ENCODE assay signal across 4 cellular contexts in the genomic region with DNA sequence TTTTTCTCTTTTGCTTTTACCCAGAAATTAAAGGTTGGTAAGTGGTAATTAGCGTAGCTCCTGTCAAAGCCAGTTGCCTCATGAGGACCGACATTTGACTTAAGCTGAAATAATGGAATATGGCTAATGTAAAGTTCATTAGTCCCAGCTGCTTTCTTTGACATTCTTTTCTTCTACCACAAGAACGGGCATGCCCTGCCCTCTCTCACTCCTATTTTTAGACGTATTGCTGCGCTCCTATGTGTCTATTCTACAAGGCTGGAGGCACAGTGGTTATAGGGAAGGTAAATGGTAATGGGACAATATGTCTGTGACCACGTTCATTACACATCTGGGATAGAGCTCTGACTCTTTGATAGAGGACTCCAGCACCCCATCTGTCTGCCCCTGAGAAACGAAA.
TF ChIP-seq lines count a peak whose summit lies in the region.

No MANE protein-coding gene starts in this region.

TF ChIP-seq in SK-N-SH treated with all-trans-retinoic acid at 6 μM for 48 hours, 23 proteins besides CTCF, POLR2A, EP300 and RAD21:
- TF ChIP-seq ARNTL (CRISPR knock-in tag; IDR thresholded peaks at IDR 0.05; ENCODE audit: borderline replicate concordance, low read depth) (no peak), SNAI2 (CRISPR knock-in tag; IDR thresholded peaks at IDR 0.05) (no peak), RARB (CRISPR knock-in tag; IDR thresholded peaks at IDR 0.05) (no peak), ZNF565 (CRISPR knock-in tag; conservative IDR thresholded peaks at IDR 0.05; ENCODE audit: low read depth) (no peak)
TF ChIP-seq in SK-N-SH treated with all-trans-retinoic acid at 6 μM for 48 hours: peak in this region for 0.

TF ChIP-seq in SK-N-SH, 30 proteins besides CTCF, POLR2A, EP300 and RAD21:
- TF ChIP-seq NFIC (IDR thresholded peaks at IDR 0.05; ENCODE audit: borderline replicate concordance) (no peak), JUND (IDR thresholded peaks at IDR 0.05) (no peak), SIN3A (IDR thresholded peaks at IDR 0.05; ENCODE audit: borderline replicate concordance, low read depth, low read length) (no peak)

TF ChIP-seq in GM12878, 131 proteins besides CTCF, POLR2A, EP300 and RAD21:
- TF ChIP-seq NR2C2 (IDR thresholded peaks at IDR 0.05; ENCODE audit: borderline replicate concordance, control insufficient read depth, insufficient read length, low read depth) (no peak), SREBF2 (IDR thresholded peaks at IDR 0.05; ENCODE audit: low read length) (no peak), YBX1 (IDR thresholded peaks at IDR 0.05) (no peak), NFYA (IDR thresholded peaks at IDR 0.05; ENCODE audit: borderline replicate concordance, low read depth, low read length) (no peak), EGR1 (IDR thresholded peaks at IDR 0.05; ENCODE audit: borderline replicate concordance in 1 of 2, low read depth in 2 of 2, low read length in 2 of 2) (no peak), HDAC6 (IDR thresholded peaks at IDR 0.05; ENCODE audit: unreplicated experiment) (no peak), RAD51 (IDR thresholded peaks at IDR 0.05) (no peak), HDAC2 (IDR thresholded peaks at IDR 0.05) (no peak), CBX3 (IDR thresholded peaks at IDR 0.05; ENCODE audit: borderline replicate concordance, low read depth) (no peak), FOXM1 (IDR thresholded peaks at IDR 0.05; ENCODE audit: low read depth, low read length) (no peak), SPI1 (IDR thresholded peaks at IDR 0.05; ENCODE audit: borderline replicate concordance, insufficient read depth, low read depth, low read length) (no peak), RFX5 (IDR thresholded peaks at IDR 0.05; ENCODE audit: low read depth, low read length) (no peak), ZNF24 (IDR thresholded peaks at IDR 0.05) (no peak)
- TF ChIP-seq, protein P1, sequence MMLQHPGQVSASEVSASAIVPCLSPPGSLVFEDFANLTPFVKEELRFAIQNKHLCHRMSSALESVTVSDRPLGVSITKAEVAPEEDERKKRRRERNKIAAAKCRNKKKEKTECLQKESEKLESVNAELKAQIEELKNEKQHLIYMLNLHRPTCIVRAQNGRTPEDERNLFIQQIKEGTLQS (IDR thresholded peaks at IDR 0.05; ENCODE audit: borderline replicate concordance, extremely low read depth, low read depth, low read length), result no peak
- TF ChIP-seq, protein P2, sequence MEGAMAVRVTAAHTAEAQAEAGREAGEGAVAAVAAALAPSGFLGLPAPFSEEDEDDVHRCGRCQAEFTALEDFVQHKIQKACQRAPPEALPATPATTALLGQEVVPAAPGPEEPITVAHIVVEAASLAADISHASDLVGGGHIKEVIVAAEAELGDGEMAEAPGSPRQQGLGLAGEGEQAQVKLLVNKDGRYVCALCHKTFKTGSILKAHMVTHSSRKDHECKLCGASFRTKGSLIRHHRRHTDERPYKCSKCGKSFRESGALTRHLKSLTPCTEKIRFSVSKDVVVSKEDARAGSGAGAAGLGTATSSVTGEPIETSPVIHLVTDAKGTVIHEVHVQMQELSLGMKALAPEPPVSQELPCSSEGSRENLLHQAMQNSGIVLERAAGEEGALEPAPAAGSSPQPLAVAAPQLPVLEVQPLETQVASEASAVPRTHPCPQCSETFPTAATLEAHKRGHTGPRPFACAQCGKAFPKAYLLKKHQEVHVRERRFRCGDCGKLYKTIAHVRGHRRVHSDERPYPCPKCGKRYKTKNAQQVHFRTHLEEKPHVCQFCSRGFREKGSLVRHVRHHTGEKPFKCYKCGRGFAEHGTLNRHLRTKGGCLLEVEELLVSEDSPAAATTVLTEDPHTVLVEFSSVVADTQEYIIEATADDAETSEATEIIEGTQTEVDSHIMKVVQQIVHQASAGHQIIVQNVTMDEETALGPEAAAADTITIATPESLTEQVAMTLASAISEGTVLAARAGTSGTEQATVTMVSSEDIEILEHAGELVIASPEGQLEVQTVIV (IDR thresholded peaks at IDR 0.05; ENCODE audit: borderline replicate concordance, partially characterized antibody), result no peak
- TF ChIP-seq, protein P3, sequence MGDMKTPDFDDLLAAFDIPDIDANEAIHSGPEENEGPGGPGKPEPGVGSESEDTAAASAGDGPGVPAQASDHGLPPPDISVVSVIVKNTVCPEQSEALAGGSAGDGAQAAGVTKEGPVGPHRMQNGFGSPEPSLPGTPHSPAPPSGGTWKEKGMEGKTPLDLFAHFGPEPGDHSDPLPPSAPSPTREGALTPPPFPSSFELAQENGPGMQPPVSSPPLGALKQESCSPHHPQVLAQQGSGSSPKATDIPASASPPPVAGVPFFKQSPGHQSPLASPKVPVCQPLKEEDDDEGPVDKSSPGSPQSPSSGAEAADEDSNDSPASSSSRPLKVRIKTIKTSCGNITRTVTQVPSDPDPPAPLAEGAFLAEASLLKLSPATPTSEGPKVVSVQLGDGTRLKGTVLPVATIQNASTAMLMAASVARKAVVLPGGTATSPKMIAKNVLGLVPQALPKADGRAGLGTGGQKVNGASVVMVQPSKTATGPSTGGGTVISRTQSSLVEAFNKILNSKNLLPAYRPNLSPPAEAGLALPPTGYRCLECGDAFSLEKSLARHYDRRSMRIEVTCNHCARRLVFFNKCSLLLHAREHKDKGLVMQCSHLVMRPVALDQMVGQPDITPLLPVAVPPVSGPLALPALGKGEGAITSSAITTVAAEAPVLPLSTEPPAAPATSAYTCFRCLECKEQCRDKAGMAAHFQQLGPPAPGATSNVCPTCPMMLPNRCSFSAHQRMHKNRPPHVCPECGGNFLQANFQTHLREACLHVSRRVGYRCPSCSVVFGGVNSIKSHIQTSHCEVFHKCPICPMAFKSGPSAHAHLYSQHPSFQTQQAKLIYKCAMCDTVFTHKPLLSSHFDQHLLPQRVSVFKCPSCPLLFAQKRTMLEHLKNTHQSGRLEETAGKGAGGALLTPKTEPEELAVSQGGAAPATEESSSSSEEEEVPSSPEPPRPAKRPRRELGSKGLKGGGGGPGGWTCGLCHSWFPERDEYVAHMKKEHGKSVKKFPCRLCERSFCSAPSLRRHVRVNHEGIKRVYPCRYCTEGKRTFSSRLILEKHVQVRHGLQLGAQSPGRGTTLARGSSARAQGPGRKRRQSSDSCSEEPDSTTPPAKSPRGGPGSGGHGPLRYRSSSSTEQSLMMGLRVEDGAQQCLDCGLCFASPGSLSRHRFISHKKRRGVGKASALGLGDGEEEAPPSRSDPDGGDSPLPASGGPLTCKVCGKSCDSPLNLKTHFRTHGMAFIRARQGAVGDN (IDR thresholded peaks at IDR 0.05), result no peak

TF ChIP-seq in HEK293T, 16 proteins besides CTCF, POLR2A, EP300 and RAD21:
- TF ChIP-seq NFRKB (IDR thresholded peaks at IDR 0.05), result no peak
- no peak for TF ChIP-seq CTBP1 (IDR thresholded peaks at IDR 0.05; ENCODE audit: borderline replicate concordance)
- TF ChIP-seq SP1 (IDR thresholded peaks at IDR 0.05), result no peak
- no peak for TF ChIP-seq L3MBTL2 (conservative IDR thresholded peaks at IDR 0.05)
- no peak for TF ChIP-seq BHLHE40 (IDR thresholded peaks at IDR 0.05; ENCODE audit: borderline replicate concordance)
- TF ChIP-seq LEF1 (IDR thresholded peaks at IDR 0.05; ENCODE audit: borderline replicate concordance), result no peak
- TF ChIP-seq FOXA1 (IDR thresholded peaks at IDR 0.05), result no peak
- TF ChIP-seq, protein P4, sequence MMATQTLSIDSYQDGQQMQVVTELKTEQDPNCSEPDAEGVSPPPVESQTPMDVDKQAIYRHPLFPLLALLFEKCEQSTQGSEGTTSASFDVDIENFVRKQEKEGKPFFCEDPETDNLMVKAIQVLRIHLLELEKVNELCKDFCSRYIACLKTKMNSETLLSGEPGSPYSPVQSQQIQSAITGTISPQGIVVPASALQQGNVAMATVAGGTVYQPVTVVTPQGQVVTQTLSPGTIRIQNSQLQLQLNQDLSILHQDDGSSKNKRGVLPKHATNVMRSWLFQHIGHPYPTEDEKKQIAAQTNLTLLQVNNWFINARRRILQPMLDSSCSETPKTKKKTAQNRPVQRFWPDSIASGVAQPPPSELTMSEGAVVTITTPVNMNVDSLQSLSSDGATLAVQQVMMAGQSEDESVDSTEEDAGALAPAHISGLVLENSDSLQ (IDR thresholded peaks at IDR 0.05), result no peak
- no peak for TF ChIP-seq ARNT (IDR thresholded peaks at IDR 0.05)
- no peak for TF ChIP-seq FOXM1 (IDR thresholded peaks at IDR 0.05; ENCODE audit: borderline replicate concordance)
- TF ChIP-seq FOXK2 (IDR thresholded peaks at IDR 0.05), result no peak
- TF ChIP-seq SUZ12 (IDR thresholded peaks at IDR 0.05), result no peak
- no peak for TF ChIP-seq ELF4 (IDR thresholded peaks at IDR 0.05)
- no peak for TF ChIP-seq HDGF (IDR thresholded peaks at IDR 0.05; ENCODE audit: borderline replicate concordance)
- TF ChIP-seq TARDBP (IDR thresholded peaks at IDR 0.05), result no peak
- no peak for TF ChIP-seq ZNF384 (IDR thresholded peaks at IDR 0.05)
TF ChIP-seq in HEK293T: peak in this region for 0.
